In genomic region chr17:66533572-66533971, GRCh38 we compare ENCODE assay signal across 14 cellular contexts.
DNase-seq lines count a peak whose midpoint lies in the region; ATAC-seq, FAIRE-seq and TF ChIP-seq lines count a peak whose summit lies in the region.
"Had no signal": no experiment of that assay in that cellular context is flagged by ENCODE, and none has a peak within 500 bp of the region (broad histone marks: within the 10 kb centered on the region; RNA-seq: fewer than 3 reads in every experiment).

No MANE protein-coding gene starts in this region.

- H3K9me3 Mint-ChIP-seq in neural progenitor cell: peaks cover 2% of the 10 kb centered on the region
- H3K9me3 Mint-ChIP-seq: activated T-cell treated with anti-CD3 and anti-CD28 coated beads, Interleukin-2, amount 50 U/mL, for 24 hours; central memory CD8-positive, alpha-beta T cell; natural killer cell treated with Interleukin-12 subunit alpha and Interleukin-12 subunit beta and Interleukin-15 and Interleukin-18, amount 100 ng/mL, for 72 hours had no signal

- POLR2A ChIA-PET in AG04450 (lab: Yijun Ruan, JAX): interaction anchor here (0.7 kb wide), 1 partner anchor 27 kb away, joined by 3 read pairs; no protein-coding TSS in a partner anchor

- H3K4me3 Mint-ChIP-seq in neural progenitor cell: peak overlapping the region; percentile 63
- H3K4me3 Mint-ChIP-seq: activated T-cell treated with anti-CD3 and anti-CD28 coated beads, Interleukin-2, amount 50 U/mL, for 24 hours; central memory CD8-positive, alpha-beta T cell; natural killer cell treated with Interleukin-12 subunit alpha and Interleukin-12 subunit beta and Interleukin-15 and Interleukin-18, amount 100 ng/mL, for 72 hours had no signal

- H3K9ac ChIP-seq in neural progenitor cell: no peak overlapping the region
- no peak overlapping the region for H3K9ac ChIP-seq in colonic mucosa (ENCODE audit: low read depth in 2 of 2, low read length in 2 of 2)

- no peaks in the 10 kb centered on the region for H3K36me3 ChIP-seq in neural progenitor cell
- no peaks in the 10 kb centered on the region for H3K36me3 ChIP-seq in colonic mucosa

- no peak for FAIRE-seq in H54 (lab: Jason Lieb, UNC)
- FAIRE-seq in urothelium cell line (lab: Jason Lieb, UNC): no peak
- FAIRE-seq: GM18507 had no signal

- H3K27ac ChIP-seq in AG04450 (ENCODE audit: low read depth, low read length) (peak overlapping the region; percentile 61), neural progenitor cell (peak overlapping the region; percentile 64), colonic mucosa (no peak overlapping the region)
- H3K27ac ChIP-seq: VCaP had no signal

- peaks cover 20% of the 10 kb centered on the region for H3F3A ChIP-seq in neural progenitor cell (ENCODE audit: low read depth)

- intact Hi-C loops in colonic mucosa (cut with DNase I): no loop called here

- H4K20me1 ChIP-seq in neural progenitor cell (ENCODE audit: low read depth): no peaks in the 10 kb centered on the region

- H3K27me3 ChIP-seq in AG04450 (ENCODE audit: control insufficient read depth, insufficient read depth, low read length) (no peaks in the 10 kb centered on the region), neural progenitor cell (no peaks in the 10 kb centered on the region), colonic mucosa (no peaks in the 10 kb centered on the region)

- H3K36me3 Mint-ChIP-seq in neural progenitor cell: no peaks in the 10 kb centered on the region
- H3K36me3 Mint-ChIP-seq: natural killer cell treated with Interleukin-12 subunit alpha and Interleukin-12 subunit beta and Interleukin-15 and Interleukin-18, amount 100 ng/mL, for 72 hours had no signal

- no peak for TF ChIP-seq POLR2A in H54 (IDR thresholded peaks at IDR 0.05; ENCODE audit: low read depth, low read length)

- H3K27ac Mint-ChIP-seq in neural progenitor cell: peak overlapping the region; percentile 78
- H3K27ac Mint-ChIP-seq: natural killer cell treated with Interleukin-12 subunit alpha and Interleukin-12 subunit beta and Interleukin-15 and Interleukin-18, amount 100 ng/mL, for 72 hours had no signal

- H3K4me1 ChIP-seq in neural progenitor cell (peaks cover 40% of the 10 kb centered on the region), colonic mucosa (no peaks in the 10 kb centered on the region)

- peak overlapping the region; percentile 75 for H3K4me2 ChIP-seq in neural progenitor cell

- H3K79me2 ChIP-seq in neural progenitor cell (ENCODE audit: low read depth): no peaks in the 10 kb centered on the region

- H3K4me1 Mint-ChIP-seq in neural progenitor cell: peaks cover 66% of the 10 kb centered on the region
- H3K4me1 Mint-ChIP-seq: central memory CD8-positive, alpha-beta T cell had no signal

- H3K9me3 ChIP-seq in AG04450 (ENCODE audit: control insufficient read depth, insufficient read depth, low read length): no peaks in the 10 kb centered on the region
- no peaks in the 10 kb centered on the region for H3K9me3 ChIP-seq in neural progenitor cell (ENCODE audit: low read depth)
- no peaks in the 10 kb centered on the region for H3K9me3 ChIP-seq in colonic mucosa

- TF ChIP-seq CTCF in AG04450 (IDR thresholded peaks at IDR 0.05; ENCODE audit: low read depth, low read length): peak; percentile 20
- TF ChIP-seq CTCF in fibroblast of the aortic adventitia (IDR thresholded peaks at IDR 0.05; ENCODE audit: insufficient read depth, low read length): no peak
- peak; percentile 28 for TF ChIP-seq CTCF in neural progenitor cell (IDR thresholded peaks at IDR 0.05)
- TF ChIP-seq CTCF in colonic mucosa (IDR thresholded peaks at IDR 0.05): no peak

- H3K27me3 Mint-ChIP-seq in neural progenitor cell (ENCODE audit: insufficient read depth, low read depth): peaks cover 5% of the 10 kb centered on the region
- H3K27me3 Mint-ChIP-seq: activated T-cell treated with anti-CD3 and anti-CD28 coated beads, Interleukin-2, amount 50 U/mL, for 24 hours; central memory CD8-positive, alpha-beta T cell; natural killer cell treated with Interleukin-12 subunit alpha and Interleukin-12 subunit beta and Interleukin-15 and Interleukin-18, amount 100 ng/mL, for 72 hours had no signal

- CTCF ChIA-PET in AG04450 (lab: Charles Lee): interaction anchor here (1.5 kb wide), 1 partner anchor 333 kb away, joined by 4 read pairs; no protein-coding TSS in a partner anchor

- peak; percentile 82 for ATAC-seq in SK-N-SH treated with all-trans-retinoic acid at 6 μM for 48 hours
- no peak for ATAC-seq in HG03108 (IDR thresholded peaks at IDR 0.05; ENCODE audit: unreplicated experiment)
- ATAC-seq: natural killer cell treated with Interleukin-12 subunit alpha and Interleukin-12 subunit beta and Interleukin-15 and Interleukin-18, amount 100 ng/mL, for 72 hours had no signal

- peak overlapping the region; percentile 13; the same call in 1 of the 2 replicates for H3K4me3 ChIP-seq in AG04450 (ENCODE audit: low read depth, low read length)
- H3K4me3 ChIP-seq in fibroblast of the aortic adventitia (ENCODE audit: low read depth, low read length): no peak overlapping the region
- H3K4me3 ChIP-seq in neural progenitor cell: peak overlapping the region; percentile 2
- H3K4me3 ChIP-seq in colonic mucosa: no peak overlapping the region

- DNase-seq in AG04450 (ENCODE audit: low read depth, low spot score) (peak; percentile 43), fibroblast of the aortic adventitia (ENCODE audit: low read depth) (peak; percentile 55), neural progenitor cell (ENCODE audit: low spot score) (peak; percentile 84), H54 (ENCODE audit: insufficient read length, low spot score) (no peak), colonic mucosa (no peak), urothelium cell line (ENCODE audit: low spot score) (no peak)
- DNase-seq: activated T-cell treated with anti-CD3 and anti-CD28 coated beads, Interleukin-2, amount 50 U/mL, for 24 hours; DMS79 had no signal

- peak overlapping the region; percentile 95 for H2AFZ ChIP-seq in neural progenitor cell (replicated peaks)

TF ChIP-seq in SK-N-SH treated with all-trans-retinoic acid at 6 μM for 48 hours, 23 proteins besides CTCF, POLR2A, EP300 and RAD21:
- TF ChIP-seq, protein P1, sequence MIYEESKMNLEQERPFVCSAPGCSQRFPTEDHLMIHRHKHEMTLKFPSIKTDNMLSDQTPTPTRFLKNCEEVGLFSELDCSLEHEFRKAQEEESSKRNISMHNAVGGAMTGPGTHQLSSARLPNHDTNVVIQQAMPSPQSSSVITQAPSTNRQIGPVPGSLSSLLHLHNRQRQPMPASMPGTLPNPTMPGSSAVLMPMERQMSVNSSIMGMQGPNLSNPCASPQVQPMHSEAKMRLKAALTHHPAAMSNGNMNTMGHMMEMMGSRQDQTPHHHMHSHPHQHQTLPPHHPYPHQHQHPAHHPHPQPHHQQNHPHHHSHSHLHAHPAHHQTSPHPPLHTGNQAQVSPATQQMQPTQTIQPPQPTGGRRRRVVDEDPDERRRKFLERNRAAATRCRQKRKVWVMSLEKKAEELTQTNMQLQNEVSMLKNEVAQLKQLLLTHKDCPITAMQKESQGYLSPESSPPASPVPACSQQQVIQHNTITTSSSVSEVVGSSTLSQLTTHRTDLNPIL (CRISPR knock-in tag; IDR thresholded peaks at IDR 0.05; ENCODE audit: low read depth): no peak
- TF ChIP-seq SNAI2 (CRISPR knock-in tag; IDR thresholded peaks at IDR 0.05): 0 out of 2 replicates have a peak, but pooled peaks have one; percentile 47
- no peak for TF ChIP-seq PATZ1 (CRISPR knock-in tag; IDR thresholded peaks at IDR 0.05; ENCODE audit: borderline replicate concordance)
- no peak for TF ChIP-seq POU6F1 (CRISPR knock-in tag; IDR thresholded peaks at IDR 0.05; ENCODE audit: borderline replicate concordance, low read depth)
- no peak; the same call in 1 of the 2 replicates for TF ChIP-seq ISL1 (CRISPR knock-in tag; IDR thresholded peaks at IDR 0.05)
- TF ChIP-seq BACH2 (CRISPR knock-in tag; IDR thresholded peaks at IDR 0.05; ENCODE audit: borderline replicate concordance): no peak
- TF ChIP-seq ZNF70 (CRISPR knock-in tag; IDR thresholded peaks at IDR 0.05): no peak
- TF ChIP-seq CSDC2 (CRISPR knock-in tag; IDR thresholded peaks at IDR 0.05): peak; percentile 70; the same call in 1 of the 2 replicates
- TF ChIP-seq ZC3H10 (CRISPR knock-in tag; IDR thresholded peaks at IDR 0.05): no peak
- TF ChIP-seq ZFP3 (CRISPR knock-in tag; IDR thresholded peaks at IDR 0.05): no peak
- no peak for TF ChIP-seq ESRRG (CRISPR knock-in tag; IDR thresholded peaks at IDR 0.05)
- TF ChIP-seq ARNTL (CRISPR knock-in tag; IDR thresholded peaks at IDR 0.05; ENCODE audit: borderline replicate concordance, low read depth): no peak
- TF ChIP-seq RARB (CRISPR knock-in tag; IDR thresholded peaks at IDR 0.05): no peak
- TF ChIP-seq TCF4 (CRISPR knock-in tag; IDR thresholded peaks at IDR 0.05; ENCODE audit: borderline replicate concordance): no peak
TF ChIP-seq in SK-N-SH treated with all-trans-retinoic acid at 6 μM for 48 hours: peak in this region for 2.

Comparison
In these comparisons a context has a peak if more than half of its experiments do, and no peak if none do; other contexts are left out.
1. DNase-seq: peak in AG04450 (single experiment), fibroblast of the aortic adventitia (single experiment) and neural progenitor cell (single experiment); none in H54 (single experiment), colonic mucosa (single experiment) and urothelium cell line (single experiment).
2. H3K4me3 ChIP-seq: peak in AG04450 (single experiment) and neural progenitor cell (single experiment); none in fibroblast of the aortic adventitia (single experiment) and colonic mucosa (single experiment).
3. CTCF ChIP-seq: peak in AG04450 (single experiment) and neural progenitor cell (single experiment); none in fibroblast of the aortic adventitia (single experiment) and colonic mucosa (single experiment).